1 cellular context compared by ENCODE assay signal in genomic region chr12:72264548-72265175, GRCh38.
TF ChIP-seq lines count a peak whose summit lies in the region.

No MANE protein-coding gene starts in this region.

TF ChIP-seq in HepG2, 621 proteins besides CTCF, POLR2A, EP300 and RAD21 (continued from another document):
- TF ChIP-seq, protein P1, sequence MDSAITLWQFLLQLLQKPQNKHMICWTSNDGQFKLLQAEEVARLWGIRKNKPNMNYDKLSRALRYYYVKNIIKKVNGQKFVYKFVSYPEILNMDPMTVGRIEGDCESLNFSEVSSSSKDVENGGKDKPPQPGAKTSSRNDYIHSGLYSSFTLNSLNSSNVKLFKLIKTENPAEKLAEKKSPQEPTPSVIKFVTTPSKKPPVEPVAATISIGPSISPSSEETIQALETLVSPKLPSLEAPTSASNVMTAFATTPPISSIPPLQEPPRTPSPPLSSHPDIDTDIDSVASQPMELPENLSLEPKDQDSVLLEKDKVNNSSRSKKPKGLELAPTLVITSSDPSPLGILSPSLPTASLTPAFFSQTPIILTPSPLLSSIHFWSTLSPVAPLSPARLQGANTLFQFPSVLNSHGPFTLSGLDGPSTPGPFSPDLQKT (CRISPR knock-in tag; IDR thresholded peaks at IDR 0.05; ENCODE audit: borderline replicate concordance) = no peak
- no peak for TF ChIP-seq POLR2G (IDR thresholded peaks at IDR 0.05; ENCODE audit: low read depth, low read length)
- no peak for TF ChIP-seq ATF1 (CRISPR knock-in tag; IDR thresholded peaks at IDR 0.05)
- TF ChIP-seq MED8 (CRISPR knock-in tag; IDR thresholded peaks at IDR 0.05; ENCODE audit: insufficient replicate concordance) = no peak
- no peak for TF ChIP-seq KLF6 (CRISPR knock-in tag; IDR thresholded peaks at IDR 0.05)
- no peak for TF ChIP-seq PCBP1 (IDR thresholded peaks at IDR 0.05; ENCODE audit: borderline replicate concordance, low read depth, low read length)
- TF ChIP-seq GZF1 (CRISPR knock-in tag; IDR thresholded peaks at IDR 0.05) = no peak
- no peak for TF ChIP-seq ZNF317 (CRISPR knock-in tag; IDR thresholded peaks at IDR 0.05)
- no peak for TF ChIP-seq MTERF4 (CRISPR knock-in tag; IDR thresholded peaks at IDR 0.05)
- TF ChIP-seq AFF4 (CRISPR knock-in tag; IDR thresholded peaks at IDR 0.05) = no peak
- no peak for TF ChIP-seq TGIF2 (CRISPR knock-in tag; IDR thresholded peaks at IDR 0.05)
- no peak for TF ChIP-seq ZNF253 (CRISPR knock-in tag; IDR thresholded peaks at IDR 0.05; ENCODE audit: borderline replicate concordance)
